ENCODE assay signal across 8 cellular contexts in the genomic region with DNA sequence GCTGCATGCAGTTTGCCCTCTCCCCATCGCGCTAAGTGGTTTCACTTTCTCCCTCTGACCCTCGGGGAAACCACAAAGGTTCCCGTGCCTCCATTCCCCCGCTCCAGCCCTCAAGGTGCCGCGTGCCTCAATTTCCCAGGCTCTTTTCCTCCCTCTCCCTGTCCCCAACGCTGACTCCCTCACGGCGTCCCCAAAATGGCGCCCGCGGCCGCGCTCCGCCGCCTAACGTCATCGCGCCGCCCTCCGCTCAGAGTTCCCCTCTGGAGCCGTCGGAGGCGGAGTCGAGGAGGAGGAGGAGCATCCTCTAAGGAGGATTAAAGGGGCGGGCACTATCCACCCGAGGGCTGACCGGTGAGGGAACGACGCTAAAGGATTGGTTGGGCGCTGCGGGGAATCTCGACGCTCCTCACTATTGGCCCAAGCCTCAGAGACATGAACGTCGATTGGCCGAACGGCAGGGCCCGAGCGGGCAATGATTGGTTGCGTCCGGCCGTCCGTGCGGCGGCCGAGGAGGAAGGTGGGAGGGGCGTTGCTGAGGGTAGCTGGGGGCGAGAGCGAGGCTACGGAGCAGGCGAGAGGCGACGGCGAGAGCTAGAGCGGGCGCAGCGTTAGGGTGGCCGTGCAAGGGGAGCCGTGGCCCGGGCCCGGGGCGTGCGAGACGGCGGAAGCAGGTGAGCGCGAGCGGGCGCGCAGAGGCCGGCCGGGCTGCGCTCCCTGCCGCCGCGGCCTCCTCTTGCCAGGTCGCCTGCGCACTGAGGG. TPM values are rescaled to one million over a fixed set of nuclear protein-coding genes. Genes with fewer than 3 reads are reported as not detected.
A peak's percentile ranks its signal among the peaks of the same experiment; 100 is the strongest.
DNase-seq lines count a peak whose midpoint lies in the region; ATAC-seq and TF ChIP-seq lines count a peak whose summit lies in the region.

A gene with protein sequence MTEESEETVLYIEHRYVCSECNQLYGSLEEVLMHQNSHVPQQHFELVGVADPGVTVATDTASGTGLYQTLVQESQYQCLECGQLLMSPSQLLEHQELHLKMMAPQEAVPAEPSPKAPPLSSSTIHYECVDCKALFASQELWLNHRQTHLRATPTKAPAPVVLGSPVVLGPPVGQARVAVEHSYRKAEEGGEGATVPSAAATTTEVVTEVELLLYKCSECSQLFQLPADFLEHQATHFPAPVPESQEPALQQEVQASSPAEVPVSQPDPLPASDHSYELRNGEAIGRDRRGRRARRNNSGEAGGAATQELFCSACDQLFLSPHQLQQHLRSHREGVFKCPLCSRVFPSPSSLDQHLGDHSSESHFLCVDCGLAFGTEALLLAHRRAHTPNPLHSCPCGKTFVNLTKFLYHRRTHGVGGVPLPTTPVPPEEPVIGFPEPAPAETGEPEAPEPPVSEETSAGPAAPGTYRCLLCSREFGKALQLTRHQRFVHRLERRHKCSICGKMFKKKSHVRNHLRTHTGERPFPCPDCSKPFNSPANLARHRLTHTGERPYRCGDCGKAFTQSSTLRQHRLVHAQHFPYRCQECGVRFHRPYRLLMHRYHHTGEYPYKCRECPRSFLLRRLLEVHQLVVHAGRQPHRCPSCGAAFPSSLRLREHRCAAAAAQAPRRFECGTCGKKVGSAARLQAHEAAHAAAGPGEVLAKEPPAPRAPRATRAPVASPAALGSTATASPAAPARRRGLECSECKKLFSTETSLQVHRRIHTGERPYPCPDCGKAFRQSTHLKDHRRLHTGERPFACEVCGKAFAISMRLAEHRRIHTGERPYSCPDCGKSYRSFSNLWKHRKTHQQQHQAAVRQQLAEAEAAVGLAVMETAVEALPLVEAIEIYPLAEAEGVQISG (plus strand): TSS at position 551 of the 759 bp plus-strand sequence. CDS start 2,441 bp downstream, outside the sequence.

- H3K36me3 ChIP-seq in HUES64 (ENCODE audit: insufficient read depth, low read length) (peaks cover 27% of the 10 kb centered on the region), OCI-LY1 (ENCODE audit: insufficient read depth, low read length) (peaks cover 30% of the 10 kb centered on the region)

- H3K27ac Mint-ChIP-seq in Calu3 (ENCODE audit: unreplicated experiment) = peak within 1 kb of the TSS; percentile 96

- no TSS peak for BruUV-seq in Calu3 (replicated peaks; lab: Mats Ljungman, UMichigan)

- no peaks in the 10 kb centered on the region for H3K9me2 ChIP-seq in OCI-LY1 (ENCODE audit: low read depth, low read length)

- peak; percentile 93 for ATAC-seq in GM21447 (IDR thresholded peaks at IDR 0.05; ENCODE audit: unreplicated experiment)

- peaks cover 21% of the 10 kb centered on the region for H3K79me2 ChIP-seq in OCI-LY1 (ENCODE audit: insufficient read depth, low read length)

- peak within 1 kb of the TSS; percentile 91 for H3K4me2 ChIP-seq in OCI-LY1 (ENCODE audit: low read length)

- intact Hi-C loops in Calu3 (cut with micrococcal nuclease; ENCODE audit: unreplicated experiment) = no loop called here

- peak within 1 kb of the TSS; percentile 90 for H3K4me3 Mint-ChIP-seq in Calu3 (ENCODE audit: low read depth, unreplicated experiment)

- peaks cover 31% of the 10 kb centered on the region for H3K4me1 Mint-ChIP-seq in Calu3 (ENCODE audit: low read depth, unreplicated experiment)

- peak within 1 kb of the TSS; percentile 85 for H3K27ac ChIP-seq in HUES64 (ENCODE audit: low read depth, low read length)
- H3K27ac ChIP-seq in OCI-LY1 (ENCODE audit: low read depth, low read length, poor library complexity, severe bottlenecking) = peak within 1 kb of the TSS; percentile 69

- peaks cover 43% of the 10 kb centered on the region for H3K36me3 Mint-ChIP-seq in Calu3 (ENCODE audit: insufficient read depth, unreplicated experiment)

- DNase-seq in Calu3 (peak; percentile 99), mesenteric fat pad (ENCODE audit: low spot score) (peak; percentile 99)
- DNase-seq in activated CD8-positive, alpha-beta memory T cell treated with anti-CD3 and anti-CD28 coated beads, Interleukin-2, amount 50 U/mL, for 4 hours = peak; percentile 96
- peak; percentile 84 for DNase-seq in stimulated activated CD8-positive, alpha-beta memory T cell treated with anti-CD3 and anti-CD28 coated beads, Interleukin-15, amount 100 ng/mL, for 24 hours (ENCODE audit: low read depth)

- H3K9me3 ChIP-seq in HUES64 (ENCODE audit: insufficient read depth, low read depth, low read length) (no peaks in the 10 kb centered on the region), OCI-LY1 (ENCODE audit: low read length) (no peaks in the 10 kb centered on the region)

- H4K20me1 ChIP-seq in OCI-LY1 (ENCODE audit: insufficient read depth, low read length) = no peaks in the 10 kb centered on the region

- peak within 1 kb of the TSS; percentile 97 for H3K4me3 ChIP-seq in HUES64 (ENCODE audit: low read length)
- H3K4me3 ChIP-seq in OCI-LY1 (ENCODE audit: low read depth, low read length, poor library complexity, severe bottlenecking) = peak within 1 kb of the TSS; percentile 72

- in situ Hi-C loops in endometrial microvascular endothelial cells (cut with HindIII; ENCODE audit: inconsistent ontology term, low pct_unique_long_range_greater_than_20kb, low sequenced_read_pairs) = no loop called here

- H3F3A ChIP-seq in OCI-LY1 (ENCODE audit: insufficient read depth, low read length) = no peaks in the 10 kb centered on the region

- under 1% methylated on average over 80 of the region's 80 CpGs for WGBS in HUES64

- TF ChIP-seq CTCF in Calu3 (IDR thresholded peaks at IDR 0.05; ENCODE audit: unreplicated experiment) = no peak
- no peak for TF ChIP-seq CTCF in OCI-LY1 (IDR thresholded peaks at IDR 0.05; ENCODE audit: low read length)

- CTCF ChIA-PET in Calu3 (lab: Charles Lee) = interaction anchor here (0.7 to 0.9 kb wide), 6 partner anchors 27 to 238 kb away, joined by 3 to 5 read pairs (median 3); partner anchors contain the start of gene TMEM145

- peaks cover 7% of the 10 kb centered on the region for H3K27me3 Mint-ChIP-seq in Calu3 (ENCODE audit: unreplicated experiment)

- 0 out of 2 replicates have a peak within 1 kb of the TSS, but pooled peaks have one; percentile 1 for H2AFZ ChIP-seq in OCI-LY1 (ENCODE audit: low read length)

- no peaks in the 10 kb centered on the region for H3K9me3 Mint-ChIP-seq in Calu3 (ENCODE audit: low read depth, unreplicated experiment)

- 0 out of 2 replicates have a peak, but pooled peaks cover 3% of the 10 kb centered on the region for H3K4me1 ChIP-seq in HUES64 (ENCODE audit: insufficient read depth, low read length)
- H3K4me1 ChIP-seq in OCI-LY1 (ENCODE audit: insufficient read depth, low read length, severe bottlenecking) = peaks cover 22% of the 10 kb centered on the region

- H3K27me3 ChIP-seq in HUES64 (ENCODE audit: insufficient read depth, low read length) (no peaks in the 10 kb centered on the region), OCI-LY1 (ENCODE audit: insufficient read depth, low read length) (no peaks in the 10 kb centered on the region)

- peak within 1 kb of the TSS; percentile 93 for H3K9ac ChIP-seq in HUES64 (ENCODE audit: low read depth, low read length)
- peak within 1 kb of the TSS; percentile 90 for H3K9ac ChIP-seq in OCI-LY1 (ENCODE audit: low read length)

RNA-seq across cellular contexts. Expression of the gene that starts here (rescaled TPM):
- 22.0 and 22.1 TPM in 2 replicates for total RNA-seq in Calu3 (2022)
- polyA plus RNA-seq in HUES64 (2013, experiment 1 of 2) = 21.0 TPM
- polyA plus RNA-seq in HUES64 (2013, experiment 2 of 2) = 21.1 TPM
- 11.6 TPM for total RNA-seq in endometrial microvascular endothelial cells (ENCODE audit: inconsistent ontology term)
- 8.9 TPM for total RNA-seq in mesenteric fat pad

Comparison
In these comparisons a context has a peak if more than half of its experiments do, and no peak if none do; other contexts are left out.
1. Peak in every context shown above with its lines: DNase-seq, ATAC-seq, H3K4me3 ChIP-seq and H3K27ac ChIP-seq.